Comparison of ENCODE assay signal across 13 cellular contexts in the genomic region with DNA sequence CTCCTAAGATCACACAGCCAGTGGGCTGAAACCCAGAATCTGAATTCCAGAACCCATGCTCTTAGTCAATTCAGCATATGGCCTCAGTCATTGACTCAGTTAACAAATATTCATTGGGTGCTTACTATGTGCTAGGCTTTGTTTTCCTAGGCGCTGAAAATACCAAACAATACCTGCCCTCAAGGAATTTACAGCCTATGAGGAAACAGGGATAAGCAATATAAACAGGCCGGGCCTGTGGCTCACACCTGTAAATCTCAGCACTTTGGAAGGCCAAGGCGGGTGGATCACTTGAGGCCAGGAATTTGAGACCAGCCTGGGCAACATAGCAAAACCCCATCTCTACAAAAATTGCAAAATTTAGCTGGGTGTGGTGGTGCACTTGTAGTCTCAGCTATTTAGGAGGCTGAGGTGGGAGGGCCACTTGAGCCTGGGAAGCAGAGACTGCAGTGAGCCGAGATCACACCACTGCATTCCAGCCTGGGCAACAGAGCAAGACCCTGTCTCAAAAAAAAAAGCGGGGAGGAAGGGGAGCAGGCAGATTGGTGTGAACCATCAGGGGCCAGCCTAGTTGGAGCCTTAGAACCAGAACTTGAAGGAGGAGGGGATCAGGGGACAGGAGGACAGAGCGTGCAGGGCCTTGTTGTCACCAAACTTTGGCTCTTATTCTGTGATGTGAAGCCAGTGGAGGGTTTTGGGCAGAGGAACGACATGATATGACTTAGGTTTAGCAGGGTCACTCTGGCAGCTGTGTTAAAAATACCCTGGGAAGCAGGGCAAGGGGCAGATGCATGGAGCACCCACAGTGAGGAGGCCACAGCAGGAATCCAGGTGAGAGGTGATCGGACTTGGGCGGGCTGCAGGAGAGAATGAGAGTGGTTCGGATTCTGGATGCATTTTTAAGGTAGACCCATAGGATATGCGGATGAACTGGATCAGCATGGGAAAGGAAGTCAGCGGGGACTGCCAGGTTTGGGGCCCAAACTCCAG. TPM values are rescaled to one million over a fixed set of nuclear protein-coding genes. Genes with fewer than 3 reads are reported as not detected.
DNase-seq lines count a peak whose midpoint lies in the region; ATAC-seq and TF ChIP-seq lines count a peak whose summit lies in the region.
"Had no signal": no experiment of that assay in that cellular context is flagged by ENCODE, and none has a peak within 500 bp of the region (broad histone marks: within the 10 kb centered on the region; RNA-seq: fewer than 3 reads in every experiment).

No MANE protein-coding gene starts in this region.

- ATAC-seq in foreskin keratinocyte (peak; percentile 18), upper lobe of left lung (ENCODE audit: low FRiP score in 2 of 2) (no peak)
- ATAC-seq: activated CD8-positive, alpha-beta T cell treated with anti-CD3 and anti-CD28 coated beads, Interleukin-2, amount 10 ng/mL, durations not matched to agents 7 days and 5 days had no signal

- DNase-seq in T-helper 1 cell (no peak), foreskin keratinocyte (peak; percentile 73 to 94), upper lobe of left lung (no peak), GF-D8 (lab: John Stamatoyannopoulos, UW) (no peak), hepatic stellate cell (ENCODE audit: low spot score) (no peak), erythroblast (lab: John Stamatoyannopoulos, UW) (no peak)
- DNase-seq: activated CD8-positive, alpha-beta T cell treated with anti-CD3 and anti-CD28 coated beads, Interleukin-2, amount 10 ng/mL, durations not matched to agents 7 days and 5 days; activated naive CD8-positive, alpha-beta T cell treated with anti-CD3 and anti-CD28 coated beads, Interleukin-2, amount 10 ng/mL, durations not matched to agents 7 days and 5 days; DMS153; NCI-H1436 treated with DMSO at 0.1 percent for 48 hours had no signal

- H3K4me1 Mint-ChIP-seq in T-helper 1 cell treated with Interleukin-12 subunit alpha and Interleukin-12 subunit beta and Interleukin-4 antibody, amounts not matched to agents 30 μg/mL and 1 μg/mL, for 36 hours (ENCODE audit: low read depth): no peaks in the 10 kb centered on the region
- peaks cover 26% of the 10 kb centered on the region for H3K4me1 Mint-ChIP-seq in nephron
- H3K4me1 Mint-ChIP-seq: activated naive CD8-positive, alpha-beta T cell treated with anti-CD3 and anti-CD28 coated beads, Interleukin-2, amount 10 ng/mL, durations not matched to agents 7 days and 5 days had no signal

- H3K36me3 Mint-ChIP-seq in T-helper 1 cell treated with Interleukin-12 subunit alpha and Interleukin-12 subunit beta and Interleukin-4 antibody, amounts not matched to agents 30 μg/mL and 1 μg/mL, for 36 hours (ENCODE audit: low read depth): no peaks in the 10 kb centered on the region
- no peaks in the 10 kb centered on the region for H3K36me3 Mint-ChIP-seq in nephron (ENCODE audit: low read depth)
- H3K36me3 Mint-ChIP-seq: activated naive CD8-positive, alpha-beta T cell treated with anti-CD3 and anti-CD28 coated beads, Interleukin-2, amount 10 ng/mL, durations not matched to agents 7 days and 5 days had no signal

- TF ChIP-seq EP300 in upper lobe of left lung (IDR thresholded peaks at IDR 0.05): no peak

- H3K4me3 Mint-ChIP-seq in T-helper 1 cell treated with Interleukin-12 subunit alpha and Interleukin-12 subunit beta and Interleukin-4 antibody, amounts not matched to agents 30 μg/mL and 1 μg/mL, for 36 hours: no peak overlapping the region
- peak overlapping the region in 2 of 3 experiments; percentile 6 to 15 for H3K4me3 Mint-ChIP-seq in nephron
- H3K4me3 Mint-ChIP-seq: activated CD8-positive, alpha-beta T cell treated with anti-CD3 and anti-CD28 coated beads, Interleukin-2, amount 10 ng/mL, durations not matched to agents 7 days and 5 days; activated naive CD8-positive, alpha-beta T cell treated with anti-CD3 and anti-CD28 coated beads, Interleukin-2, amount 10 ng/mL, durations not matched to agents 7 days and 5 days had no signal

- TF ChIP-seq CTCF in foreskin keratinocyte (conservative IDR thresholded peaks at IDR 0.05) (no peak), nephron (IDR thresholded peaks at IDR 0.05; ENCODE audit: unreplicated experiment in 3 of 3) (no peak), upper lobe of left lung (IDR thresholded peaks at IDR 0.05) (no peak)

- peak overlapping the region; percentile 34 for H3K27ac Mint-ChIP-seq in T-helper 1 cell treated with Interleukin-12 subunit alpha and Interleukin-12 subunit beta and Interleukin-4 antibody, amounts not matched to agents 30 μg/mL and 1 μg/mL, for 36 hours
- H3K27ac Mint-ChIP-seq in nephron: peak overlapping the region in 1 of 3 experiments; percentile 15
- H3K27ac Mint-ChIP-seq: activated CD8-positive, alpha-beta T cell treated with anti-CD3 and anti-CD28 coated beads, Interleukin-2, amount 10 ng/mL, durations not matched to agents 7 days and 5 days; activated naive CD8-positive, alpha-beta T cell treated with anti-CD3 and anti-CD28 coated beads, Interleukin-2, amount 10 ng/mL, durations not matched to agents 7 days and 5 days had no signal

- no peak overlapping the region for H3K4me3 ChIP-seq in upper lobe of left lung

- peaks cover 20% of the 10 kb centered on the region for H3K4me1 ChIP-seq in foreskin keratinocyte
- H3K4me1 ChIP-seq in upper lobe of left lung: peaks cover 42 to 56% (median 49%) of the 10 kb centered on the region in 4 donors

- H3K9me3 ChIP-seq in upper lobe of left lung: no peaks in the 10 kb centered on the region

- WGBS in upper lobe of left lung, 2 donors: 76 to 81% methylated on average over 12 of the region's 12 CpGs

- H3K27me3 ChIP-seq in foreskin keratinocyte (no peaks in the 10 kb centered on the region), upper lobe of left lung (no peaks in the 10 kb centered on the region)

- peaks cover 0 to 45% (median 13%) of the 10 kb centered on the region in 4 donors for H3K36me3 ChIP-seq in upper lobe of left lung

- no peak for TF ChIP-seq POLR2A in upper lobe of left lung (IDR thresholded peaks at IDR 0.05)
- TF ChIP-seq POLR2A in erythroblast (IDR thresholded peaks at IDR 0.05; ENCODE audit: low read length): no peak

- H3K27ac ChIP-seq in foreskin keratinocyte: no peak overlapping the region
- peak overlapping the region; percentile 25 to 85 (median 79) for H3K27ac ChIP-seq in upper lobe of left lung
- H3K27ac ChIP-seq: 22Rv1 had no signal

- no peaks in the 10 kb centered on the region for H3K9me3 Mint-ChIP-seq in T-helper 1 cell treated with Interleukin-12 subunit alpha and Interleukin-12 subunit beta and Interleukin-4 antibody, amounts not matched to agents 30 μg/mL and 1 μg/mL, for 36 hours
- no peaks in the 10 kb centered on the region for H3K9me3 Mint-ChIP-seq in nephron
- H3K9me3 Mint-ChIP-seq: activated naive CD8-positive, alpha-beta T cell treated with anti-CD3 and anti-CD28 coated beads, Interleukin-2, amount 10 ng/mL, durations not matched to agents 7 days and 5 days had no signal

- peaks cover 4% of the 10 kb centered on the region for H3K27me3 Mint-ChIP-seq in T-helper 1 cell treated with Interleukin-12 subunit alpha and Interleukin-12 subunit beta and Interleukin-4 antibody, amounts not matched to agents 30 μg/mL and 1 μg/mL, for 36 hours (ENCODE audit: low read depth)
- peaks cover 11% of the 10 kb centered on the region for H3K27me3 Mint-ChIP-seq in nephron (ENCODE audit: low read depth)

RNA-seq across cellular contexts. Expression of gene TINAGL1, which starts 5.8 kb away (rescaled TPM):
- total RNA-seq in foreskin keratinocyte (167 and 194 TPM in 2 replicates), upper lobe of left lung (100 to 1,000 TPM in 3 of 6 donors, 10 to 100 TPM in 3; 71.3 to 191 (median 120) TPM)
- 153 and 177 TPM in 2 replicates for polyA plus RNA-seq in foreskin keratinocyte
- total RNA-seq: activated CD8-positive, alpha-beta T cell treated with anti-CD3 and anti-CD28 coated beads, Interleukin-2, amount 10 ng/mL, durations not matched to agents 7 days and 5 days; activated naive CD8-positive, alpha-beta T cell treated with anti-CD3 and anti-CD28 coated beads, Interleukin-2, amount 10 ng/mL, durations not matched to agents 7 days and 5 days had no signal

RNA-seq across cellular contexts. Expression of gene HCRTR1, which starts 35.4 kb away (rescaled TPM):
- total RNA-seq in foreskin keratinocyte (not detected in 2 replicates), upper lobe of left lung (1 to 10 TPM in 1 of 6 donors, not detected in 5; 2.1 TPM)
- polyA plus RNA-seq in foreskin keratinocyte: not detected in 2 replicates
- total RNA-seq: activated CD8-positive, alpha-beta T cell treated with anti-CD3 and anti-CD28 coated beads, Interleukin-2, amount 10 ng/mL, durations not matched to agents 7 days and 5 days; activated naive CD8-positive, alpha-beta T cell treated with anti-CD3 and anti-CD28 coated beads, Interleukin-2, amount 10 ng/mL, durations not matched to agents 7 days and 5 days had no signal

Comparison
In these comparisons a context has a peak if more than half of its experiments do, and no peak if none do; other contexts are left out.
1. DNase-seq: peak in foreskin keratinocyte (2 of 2); none in T-helper 1 cell (0 of 5), upper lobe of left lung (0 of 2), GF-D8 (single experiment), hepatic stellate cell (single experiment) and erythroblast (0 of 2).